In genomic region chr11:2091786-2092463, GRCh38 we compare ENCODE assay signal across 14 cellular contexts. TPM values are rescaled to one million over a fixed set of nuclear protein-coding genes. Genes with fewer than 3 reads are reported as not detected.
"Had no signal": no experiment of that assay in that cellular context is flagged by ENCODE, and none has a peak within 500 bp of the region (broad histone marks: within the 10 kb centered on the region; RNA-seq: fewer than 3 reads in every experiment).

No MANE protein-coding gene starts in this region.

- FAIRE-seq: colon, kidney, TTC549 had no signal

- H3K27me3 ChIP-seq: cardiac muscle cell, right atrium auricular region had no signal

- DNase-seq: activated CD4-positive, alpha-beta T cell treated with anti-CD3 and anti-CD28 coated beads for 1 hour; activated CD4-positive, alpha-beta T cell treated with anti-CD3 and anti-CD28 coated beads, Interleukin-2, amount 50 U/mL, for 48 hours; activated CD8-positive, alpha-beta memory T cell treated with anti-CD3 and anti-CD28 coated beads, Interleukin-2, amount 10 ng/mL, durations not matched to agents 7 days and 5 days; effector CD4-positive, alpha-beta T cell; kidney; naive thymus-derived CD4-positive, alpha-beta T cell; stimulated activated CD4-positive, alpha-beta T cell treated with anti-CD3 and anti-CD28 coated beads, Interleukin-1b, Interleukin-23, amount 100 ng/mL, for 48 hours; stimulated activated naive CD4-positive, alpha-beta T cell treated with Interleukin-2 at 50 U/mL for 16 hours had no signal

- H3K9me3 ChIP-seq: gastroesophageal sphincter, neutrophil, right atrium auricular region had no signal

- H3K27ac ChIP-seq: cardiac muscle cell, gastroesophageal sphincter, neutrophil had no signal

- ATAC-seq: activated CD8-positive, alpha-beta memory T cell treated with anti-CD3 and anti-CD28 coated beads, Interleukin-2, amount 10 ng/mL, durations not matched to agents 7 days and 5 days; gastroesophageal sphincter; naive thymus-derived CD4-positive, alpha-beta T cell had no signal

- H3K4me3 ChIP-seq: cardiac muscle cell, gastroesophageal sphincter, right atrium auricular region had no signal

- H3K36me3 ChIP-seq: cardiac muscle cell, gastroesophageal sphincter, neutrophil, right atrium auricular region had no signal

RNA-seq across cellular contexts. Expression of gene IGF2, which starts 47.3 kb away (rescaled TPM):
- polyA plus RNA-seq: naive thymus-derived CD4-positive, alpha-beta T cell had no signal
